ENCODE assay signal across 8 cellular contexts in genomic region chr2:73828389-73828817, GRCh38. TPM values are rescaled to one million over a fixed set of nuclear protein-coding genes. Genes with fewer than 3 reads are reported as not detected.
DNase-seq lines count a peak whose midpoint lies in the region; ATAC-seq and TF ChIP-seq lines count a peak whose summit lies in the region.

No MANE protein-coding gene starts in this region.

- H3K4me1 ChIP-seq in heart left ventricle, result peaks cover 0 to 40% (median 17%) of the 10 kb centered on the region in 12 donors
- peaks cover 2% of the 10 kb centered on the region for H3K4me1 ChIP-seq in urinary bladder (ENCODE audit: insufficient read depth)

- no peak for TF ChIP-seq CTCF in heart left ventricle (IDR thresholded peaks at IDR 0.05)
- TF ChIP-seq CTCF in brain (conservative IDR thresholded peaks at IDR 0.05), result no peak
- TF ChIP-seq CTCF in mesothelial cell of epicardium (IDR thresholded peaks at IDR 0.05; ENCODE audit: unreplicated experiment), result no peak
- no peak for TF ChIP-seq CTCF in GM10248 (IDR thresholded peaks at IDR 0.05; ENCODE audit: control extremely low read depth, extremely low read depth, low read depth, missing control alignments)

- TF ChIP-seq POLR2A in heart left ventricle (IDR thresholded peaks at IDR 0.05), result no peak

- peaks cover 0 to 28% (median 23%) of the 10 kb centered on the region in 9 donors for H3K36me3 ChIP-seq in heart left ventricle
- H3K36me3 ChIP-seq in urinary bladder (ENCODE audit: insufficient read depth), result no peaks in the 10 kb centered on the region

- H3K27me3 Mint-ChIP-seq in brain (peaks cover 20% of the 10 kb centered on the region), mesothelial cell of epicardium (ENCODE audit: low read depth) (peaks cover 19% of the 10 kb centered on the region)

- intact Hi-C loops in heart left ventricle (cut with DNase I) (loop anchor here in 4 of 10 donors (10.0 kb wide), 7 partner anchors 156 to 756 kb away; partner anchors contain the start of genes TET3 (in 4 of the 4) and BOLA3 (in 2 of the 4)), Right ventricle myocardium inferior (cut with DNase I) (loop anchor here (10.0 kb wide), 5 partner anchors 156 to 586 kb away; partner anchors contain the start of genes BOLA3 and TET3)

- H3K27ac ChIP-seq in heart left ventricle, result peak overlapping the region in 11 of 12 donors; percentile 57 to 99 (median 95)
- peak overlapping the region; percentile 6 for H3K27ac ChIP-seq in urinary bladder (ENCODE audit: low read depth)

- peak overlapping the region; percentile 89 to 98 (median 98) for H3K4me3 Mint-ChIP-seq in brain
- peak overlapping the region; percentile 91 for H3K4me3 Mint-ChIP-seq in mesothelial cell of epicardium

- no peaks in the 10 kb centered on the region for H3K9me3 ChIP-seq in heart left ventricle

- ATAC-seq in heart left ventricle (no peak), Right ventricle myocardium inferior (no peak)

- 55 to 62% (median 62%) methylated on average over 4 of the region's 4 CpGs for WGBS in heart left ventricle, 4 donors
- 57% methylated on average over 4 of the region's 4 CpGs for WGBS in urinary bladder

- H3K36me3 Mint-ChIP-seq in brain, result peaks cover 25% of the 10 kb centered on the region
- H3K36me3 Mint-ChIP-seq in mesothelial cell of epicardium, result peaks cover 9% of the 10 kb centered on the region

- POLR2A ChIA-PET in GM10248 (lab: Yijun Ruan, JAX), result interaction anchor here (0.7 to 1.1 kb wide), 3 partner anchors 10 to 74 kb away, joined by 3 read pairs; no protein-coding TSS in a partner anchor

- CTCF ChIA-PET in GM10248 (lab: Yijun Ruan, JAX), result interaction anchor here (0.7 to 8.6 kb wide), 18 partner anchors 11 to 563 kb away, joined by 3 to 177 read pairs (median 3); partner anchors contain the start of gene BOLA3

- H3K4me1 Mint-ChIP-seq in brain, result peaks cover 50% of the 10 kb centered on the region
- H3K4me1 Mint-ChIP-seq in mesothelial cell of epicardium, result peaks cover 22% of the 10 kb centered on the region

- no peak for DNase-seq in heart left ventricle
- DNase-seq in Right ventricle myocardium inferior (ENCODE audit: missing footprints), result no peak
- no peak for DNase-seq in mesothelial cell of epicardium (ENCODE audit: low spot score in 2 of 2, unreplicated experiment in 2 of 2)
- DNase-seq in GM10248 (ENCODE audit: extremely low spot score), result no peak
- no peak for DNase-seq in hypothalamus (lab: John Stamatoyannopoulos, UW)
- no peak for DNase-seq in Ammon's horn (ENCODE audit: low spot score)

- no peaks in the 10 kb centered on the region for H3K27me3 ChIP-seq in heart left ventricle

- peak overlapping the region; percentile 76 to 99 (median 93) for H3K27ac Mint-ChIP-seq in brain
- peak overlapping the region; percentile 99 for H3K27ac Mint-ChIP-seq in mesothelial cell of epicardium

- H3K4me3 ChIP-seq in heart left ventricle (peak overlapping the region in 11 of 12 donors; percentile 71 to 97 (median 91)), urinary bladder (ENCODE audit: low read depth, low read length) (peak overlapping the region; percentile 78)

- H3K9me3 Mint-ChIP-seq in brain (no peaks in the 10 kb centered on the region), mesothelial cell of epicardium (no peaks in the 10 kb centered on the region)

RNA-seq across cellular contexts. Expression of gene STAMBP, which starts 0.4 kb away (rescaled TPM):
- total RNA-seq in heart left ventricle (10 to 100 TPM; 27.2 to 38.0 (median 34.4) TPM), Right ventricle myocardium inferior (27.8 TPM), mesothelial cell of epicardium (33.2 to 36.6 TPM (median 34.5 TPM) in 3 replicates), urinary bladder (30.4 TPM)
- polyA plus RNA-seq in heart left ventricle (10 to 100 TPM; 13.2 to 29.2 TPM), brain (ENCODE audit: insufficient read depth, low read depth, low replicate concordance) (53.5 TPM), urinary bladder (35.2 TPM)

RNA-seq across cellular contexts. Expression of gene C2orf78, which starts 44.4 kb away (rescaled TPM):
- total RNA-seq in heart left ventricle, result not detected
- not detected for polyA plus RNA-seq in heart left ventricle
- not detected for total RNA-seq in Right ventricle myocardium inferior
- not detected for polyA plus RNA-seq in brain (ENCODE audit: insufficient read depth, low read depth, low replicate concordance)
- total RNA-seq in mesothelial cell of epicardium, result not detected in 3 replicates
- not detected for total RNA-seq in urinary bladder
- polyA plus RNA-seq in urinary bladder, result not detected

RNA-seq across cellular contexts. Expression of gene DUSP11, which starts 48.5 kb away (rescaled TPM):
- total RNA-seq in heart left ventricle (10 to 100 TPM in 6 of 9 donors, 1 to 10 TPM in 3; 6.7 to 13.8 (median 11.0) TPM), Right ventricle myocardium inferior (10.6 TPM), mesothelial cell of epicardium (23.0 to 25.5 TPM (median 24.3 TPM) in 3 replicates), urinary bladder (47.6 TPM)
- polyA plus RNA-seq in heart left ventricle (10 to 100 TPM in 1 of 2 donors, 1 to 10 TPM in 1; 8.7 to 10.5 TPM), brain (ENCODE audit: insufficient read depth, low read depth, low replicate concordance) (9.5 TPM), urinary bladder (18.0 TPM)
